1 cellular context compared by ENCODE assay signal in genomic region chrX:154426916-154427792, GRCh38.
A peak's percentile ranks its signal among the peaks of the same experiment; 100 is the strongest.
TF ChIP-seq lines count a peak whose summit lies in the region.

No MANE protein-coding gene starts in this region.

TF ChIP-seq in K562, 482 proteins besides CTCF, POLR2A, EP300 and RAD21:
- TF ChIP-seq SRSF3 (IDR thresholded peaks at IDR 0.05; ENCODE audit: insufficient read depth, low read length) (no peak), DIDO1 (tag; IDR thresholded peaks at IDR 0.05; ENCODE audit: low read depth) (no peak), ZNF586 (CRISPR knock-in tag; conservative IDR thresholded peaks at IDR 0.05) (no peak), SPI1 (IDR thresholded peaks at IDR 0.05; ENCODE audit: borderline replicate concordance, low read depth, low read length) (peak; percentile 78), ZNF384 (IDR thresholded peaks at IDR 0.05; ENCODE audit: low read depth, low read length) (peak; percentile 30), POLR3G (IDR thresholded peaks at IDR 0.05; ENCODE audit: extremely low read depth, insufficient read length, insufficient replicate concordance) (no peak), MCM5 (IDR thresholded peaks at IDR 0.05; ENCODE audit: low read depth) (no peak), SRSF7 (optimal IDR thresholded peaks at IDR 0.05; ENCODE audit: low read depth, low read length) (no peak)
- TF ChIP-seq, protein P1, sequence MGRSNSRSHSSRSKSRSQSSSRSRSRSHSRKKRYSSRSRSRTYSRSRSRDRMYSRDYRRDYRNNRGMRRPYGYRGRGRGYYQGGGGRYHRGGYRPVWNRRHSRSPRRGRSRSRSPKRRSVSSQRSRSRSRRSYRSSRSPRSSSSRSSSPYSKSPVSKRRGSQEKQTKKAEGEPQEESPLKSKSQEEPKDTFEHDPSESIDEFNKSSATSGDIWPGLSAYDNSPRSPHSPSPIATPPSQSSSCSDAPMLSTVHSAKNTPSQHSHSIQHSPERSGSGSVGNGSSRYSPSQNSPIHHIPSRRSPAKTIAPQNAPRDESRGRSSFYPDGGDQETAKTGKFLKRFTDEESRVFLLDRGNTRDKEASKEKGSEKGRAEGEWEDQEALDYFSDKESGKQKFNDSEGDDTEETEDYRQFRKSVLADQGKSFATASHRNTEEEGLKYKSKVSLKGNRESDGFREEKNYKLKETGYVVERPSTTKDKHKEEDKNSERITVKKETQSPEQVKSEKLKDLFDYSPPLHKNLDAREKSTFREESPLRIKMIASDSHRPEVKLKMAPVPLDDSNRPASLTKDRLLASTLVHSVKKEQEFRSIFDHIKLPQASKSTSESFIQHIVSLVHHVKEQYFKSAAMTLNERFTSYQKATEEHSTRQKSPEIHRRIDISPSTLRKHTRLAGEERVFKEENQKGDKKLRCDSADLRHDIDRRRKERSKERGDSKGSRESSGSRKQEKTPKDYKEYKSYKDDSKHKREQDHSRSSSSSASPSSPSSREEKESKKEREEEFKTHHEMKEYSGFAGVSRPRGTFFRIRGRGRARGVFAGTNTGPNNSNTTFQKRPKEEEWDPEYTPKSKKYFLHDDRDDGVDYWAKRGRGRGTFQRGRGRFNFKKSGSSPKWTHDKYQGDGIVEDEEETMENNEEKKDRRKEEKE (IDR thresholded peaks at IDR 0.05; ENCODE audit: borderline replicate concordance in 1 of 2, control insufficient read depth in 1 of 2, low read depth in 2 of 2, low read length in 1 of 2), result no peak
